24 cellular contexts compared by ENCODE assay signal in genomic region chr12:72269491-72269890, GRCh38. TPM values are rescaled to one million over a fixed set of nuclear protein-coding genes. Genes with fewer than 3 reads are reported as not detected.
DNase-seq lines count a peak whose midpoint lies in the region; ATAC-seq and TF ChIP-seq lines count a peak whose summit lies in the region.
"Had no signal": no experiment of that assay in that cellular context is flagged by ENCODE, and none has a peak within 500 bp of the region (broad histone marks: within the 10 kb centered on the region; RNA-seq: fewer than 3 reads in every experiment).

No MANE protein-coding gene starts in this region.

- peaks cover 28% of the 10 kb centered on the region for H3K4me1 ChIP-seq in HUES48 (ENCODE audit: control insufficient read depth, insufficient read depth, low read length)
- peaks cover 6% of the 10 kb centered on the region for H3K4me1 ChIP-seq in psoas muscle
- H3K4me1 ChIP-seq: SJCRH30 had no signal

- CTCF ChIA-PET in WTC11 (lab: Charles Lee) = no interaction called here

- peaks cover 45% of the 10 kb centered on the region for H3K27me3 ChIP-seq in HUES48 (ENCODE audit: control insufficient read depth, insufficient read depth, low read length)
- H3K27me3 ChIP-seq in psoas muscle (ENCODE audit: insufficient read depth in 3 of 3, low read length in 2 of 3) = peaks cover 6 to 45% (median 20%) of the 10 kb centered on the region in 3 donors
- H3K27me3 ChIP-seq: SJCRH30 had no signal

- TF ChIP-seq CTCF in epithelial cell of proximal tubule (conservative IDR thresholded peaks at IDR 0.05; ENCODE audit: low read depth, low read length) = no peak
- TF ChIP-seq CTCF in psoas muscle (IDR thresholded peaks at IDR 0.05) = no peak
- no peak for TF ChIP-seq CTCF in WTC11 (IDR thresholded peaks at IDR 0.05)

- POLR2A ChIA-PET in WTC11 (lab: Charles Lee) = no interaction called here

- H3K27ac ChIP-seq in HUES48 (ENCODE audit: low read depth, low read length) (peak overlapping the region; percentile 10), psoas muscle (no peak overlapping the region)
- H3K27ac ChIP-seq: breast epithelium, gastroesophageal sphincter, left lung, SJCRH30 had no signal

- DNase-seq in Caki2 (ENCODE audit: low read depth) (peak; percentile 61), epithelial cell of proximal tubule (ENCODE audit: low read depth) (no peak), psoas muscle (no peak), WTC11 (ENCODE audit: low spot score) (no peak), DMS53 treated with DMSO at 0.1 percent for 48 hours (lab: John Stamatoyannopoulos, UW; ENCODE audit: unreplicated experiment) (no peak), NCI-H2081 treated with DMSO at 0.1 percent for 48 hours (lab: John Stamatoyannopoulos, UW) (no peak)
- DNase-seq: CD8-positive, alpha-beta memory T cell; left lung; midbrain; NCI-H1417 treated with DMSO at 0.1 percent for 48 hours; NCI-H748 treated with DMSO at 0.1 percent for 48 hours; nephron progenitor cell; SJCRH30; stimulated activated CD8-positive, alpha-beta memory T cell treated with anti-CD3 and anti-CD28 coated beads, Interleukin-4, amount 100 ng/mL, for 48 hours; T-helper 9 cell had no signal

- intact Hi-C loops in psoas muscle (cut with DNase I) = loop anchor here in 1 of 2 donors (5.0 kb wide), 1 partner anchor 63 kb away; no protein-coding TSS in a partner anchor

- WGBS in psoas muscle, 3 donors = 50 to 80% (median 53%) methylated on average over 1 of the region's 1 CpG

- H3K4me3 ChIP-seq in HUES48 (ENCODE audit: low read depth, low read length) = no peak overlapping the region; the same call in 1 of the 2 replicates
- H3K4me3 ChIP-seq in epithelial cell of proximal tubule (ENCODE audit: low read depth, low read length) = peak overlapping the region; percentile 90
- peak overlapping the region; percentile 71 for H3K4me3 ChIP-seq in psoas muscle
- H3K4me3 ChIP-seq: breast epithelium, gastroesophageal sphincter, left lung, SJCRH30 had no signal

- no peaks in the 10 kb centered on the region for H3K9me3 Mint-ChIP-seq in WTC11
- no peaks in the 10 kb centered on the region for H3K9me3 Mint-ChIP-seq in stimulated activated memory B cell treated with anti-CD40 and anti-IgM and Interleukin-4, amounts not matched to agents 10 μg/mL and 1 μg/mL and 100 μg/mL, for 72 hours
- H3K9me3 Mint-ChIP-seq: dendritic cell treated with granulocyte-macrophage colony-stimulating factor and Interleukin-4, amounts not matched to agents 40 ng/mL and 50 ng/mL, for 4 days; nephron progenitor cell had no signal

- H3K36me3 Mint-ChIP-seq in WTC11 = no peaks in the 10 kb centered on the region
- H3K36me3 Mint-ChIP-seq in stimulated activated memory B cell treated with anti-CD40 and anti-IgM and Interleukin-4, amounts not matched to agents 10 μg/mL and 1 μg/mL and 100 μg/mL, for 72 hours = no peaks in the 10 kb centered on the region
- H3K36me3 Mint-ChIP-seq: activated naive CD8-positive, alpha-beta T cell; CD8-positive, alpha-beta memory T cell had no signal

- no peak overlapping the region for H3K9ac ChIP-seq in HUES48 (ENCODE audit: low read depth, low read length)

- in situ Hi-C loops in Caki2 (cut with HindIII; ENCODE audit: low pct_unique_long_range_greater_than_20kb, low sequenced_read_pairs) = no loop called here

- no peaks in the 10 kb centered on the region for H3K36me3 ChIP-seq in HUES48 (ENCODE audit: control insufficient read depth, insufficient read depth, low read length)
- no peaks in the 10 kb centered on the region for H3K36me3 ChIP-seq in psoas muscle (ENCODE audit: insufficient read depth in 1 of 2, low read depth in 1 of 2)
- H3K36me3 ChIP-seq: breast epithelium, gastroesophageal sphincter, left lung, SJCRH30 had no signal

- H3K27me3 Mint-ChIP-seq in WTC11 (ENCODE audit: low read depth) = peaks cover 46% of the 10 kb centered on the region
- H3K27me3 Mint-ChIP-seq in stimulated activated memory B cell treated with anti-CD40 and anti-IgM and Interleukin-4, amounts not matched to agents 10 μg/mL and 1 μg/mL and 100 μg/mL, for 72 hours = peaks cover 31% of the 10 kb centered on the region

- H3K4me1 Mint-ChIP-seq in WTC11 = peaks cover 37% of the 10 kb centered on the region
- H3K4me1 Mint-ChIP-seq in stimulated activated memory B cell treated with anti-CD40 and anti-IgM and Interleukin-4, amounts not matched to agents 10 μg/mL and 1 μg/mL and 100 μg/mL, for 72 hours = peaks cover 6% of the 10 kb centered on the region

- H3K4me3 Mint-ChIP-seq in WTC11 = no peak overlapping the region
- H3K4me3 Mint-ChIP-seq in stimulated activated memory B cell treated with anti-CD40 and anti-IgM and Interleukin-4, amounts not matched to agents 10 μg/mL and 1 μg/mL and 100 μg/mL, for 72 hours = no peak overlapping the region
- H3K4me3 Mint-ChIP-seq: activated naive CD8-positive, alpha-beta T cell; CD8-positive, alpha-beta memory T cell; dendritic cell treated with granulocyte-macrophage colony-stimulating factor and Interleukin-4, amounts not matched to agents 40 ng/mL and 50 ng/mL, for 4 days; nephron progenitor cell had no signal

- H3K27ac Mint-ChIP-seq in WTC11 = no peak overlapping the region
- no peak overlapping the region for H3K27ac Mint-ChIP-seq in stimulated activated memory B cell treated with anti-CD40 and anti-IgM and Interleukin-4, amounts not matched to agents 10 μg/mL and 1 μg/mL and 100 μg/mL, for 72 hours
- H3K27ac Mint-ChIP-seq: activated naive CD8-positive, alpha-beta T cell; CD8-positive, alpha-beta memory T cell; dendritic cell treated with granulocyte-macrophage colony-stimulating factor and Interleukin-4, amounts not matched to agents 40 ng/mL and 50 ng/mL, for 4 days; nephron progenitor cell had no signal

- no peaks in the 10 kb centered on the region for H3K9me3 ChIP-seq in HUES48 (ENCODE audit: control insufficient read depth, insufficient read depth, low read length)
- H3K9me3 ChIP-seq in psoas muscle = no peaks in the 10 kb centered on the region
- H3K9me3 ChIP-seq: breast epithelium, gastroesophageal sphincter, left lung, SJCRH30 had no signal

- ATAC-seq in psoas muscle (no peak), WTC11 (no peak)
- ATAC-seq in stimulated activated memory B cell treated with anti-CD40 and anti-IgM and Interleukin-4, amounts not matched to agents 10 μg/mL and 1 μg/mL and 100 μg/mL, for 72 hours = no peak
- ATAC-seq: activated CD4-positive, CD25-positive, alpha-beta regulatory T cell treated with anti-CD3 and anti-CD28 coated beads, Interleukin-2, amount 50 U/mL, for 24 hours; gastroesophageal sphincter; left lung had no signal

TF ChIP-seq in WTC11, 78 proteins besides CTCF, POLR2A, EP300 and RAD21 (continues in another document):
- no peak for TF ChIP-seq SP1 (CRISPR knock-in tag; conservative IDR thresholded peaks at IDR 0.05)
- no peak for TF ChIP-seq ZNF121 (CRISPR knock-in tag; IDR thresholded peaks at IDR 0.05)
- TF ChIP-seq, protein P1, sequence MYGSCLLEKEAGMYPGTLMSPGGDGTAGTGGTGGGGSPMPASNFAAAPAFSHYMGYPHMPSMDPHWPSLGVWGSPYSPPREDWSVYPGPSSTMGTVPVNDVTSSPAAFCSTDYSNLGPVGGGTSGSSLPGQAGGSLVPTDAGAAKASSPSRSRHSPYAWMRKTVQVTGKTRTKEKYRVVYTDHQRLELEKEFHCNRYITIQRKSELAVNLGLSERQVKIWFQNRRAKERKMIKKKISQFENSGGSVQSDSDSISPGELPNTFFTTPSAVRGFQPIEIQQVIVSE (CRISPR knock-in tag; IDR thresholded peaks at IDR 0.05; ENCODE audit: borderline replicate concordance) = no peak
- no peak for TF ChIP-seq ZSCAN18 (CRISPR knock-in tag; IDR thresholded peaks at IDR 0.05)
- no peak for TF ChIP-seq ETV6 (CRISPR knock-in tag; IDR thresholded peaks at IDR 0.05)
- TF ChIP-seq USF1 (CRISPR knock-in tag; IDR thresholded peaks at IDR 0.05) = no peak
- no peak for TF ChIP-seq ZBTB21 (CRISPR knock-in tag; IDR thresholded peaks at IDR 0.05; ENCODE audit: borderline replicate concordance)
- no peak for TF ChIP-seq TCF7 (CRISPR knock-in tag; IDR thresholded peaks at IDR 0.05; ENCODE audit: low read depth)
- TF ChIP-seq, protein P2, sequence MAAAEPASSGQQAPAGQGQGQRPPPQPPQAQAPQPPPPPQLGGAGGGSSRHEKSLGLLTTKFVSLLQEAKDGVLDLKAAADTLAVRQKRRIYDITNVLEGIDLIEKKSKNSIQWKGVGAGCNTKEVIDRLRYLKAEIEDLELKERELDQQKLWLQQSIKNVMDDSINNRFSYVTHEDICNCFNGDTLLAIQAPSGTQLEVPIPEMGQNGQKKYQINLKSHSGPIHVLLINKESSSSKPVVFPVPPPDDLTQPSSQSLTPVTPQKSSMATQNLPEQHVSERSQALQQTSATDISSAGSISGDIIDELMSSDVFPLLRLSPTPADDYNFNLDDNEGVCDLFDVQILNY (CRISPR knock-in tag; IDR thresholded peaks at IDR 0.05) = no peak

RNA-seq across cellular contexts. Expression of gene TRHDE, which starts 2.7 kb away (rescaled TPM):
- total RNA-seq in Caki2 (2014; rRNA removed; shearing (Covaris generic); ENCODE audit: low replicate concordance) = 26.0 and 36.2 TPM in 2 replicates
- total RNA-seq in epithelial cell of proximal tubule = 25.9 and 26.9 TPM in 2 replicates
- 1 to 10 TPM in 2 of 4 donors, under 1 TPM in 2; 0.13 to 1.7 (median 1.1) TPM for total RNA-seq in psoas muscle
- polyA plus RNA-seq in psoas muscle = under 1 TPM; 0.08 to 0.75 (median 0.27) TPM
- total RNA-seq in WTC11 (2021) = 1.6 to 5.5 TPM (median 3.8 TPM) in 3 replicates
- total RNA-seq: activated CD8-positive, alpha-beta memory T cell treated with anti-CD3 and anti-CD28 coated beads for 36 hours; CD8-positive, alpha-beta memory T cell; pulmonary artery endothelial cell had no signal
- polyA plus RNA-seq: CD8-positive, alpha-beta memory T cell had no signal
